ENCODE assay signal across 8 cellular contexts in genomic region chr2:9675369-9676351, GRCh38. TPM values are rescaled to one million over a fixed set of nuclear protein-coding genes. Genes with fewer than 3 reads are reported as not detected.
DNase-seq lines count a peak whose midpoint lies in the region; ATAC-seq and TF ChIP-seq lines count a peak whose summit lies in the region.

No MANE protein-coding gene starts in this region.

- TF ChIP-seq POLR2A in sigmoid colon (IDR thresholded peaks at IDR 0.05): no peak
- no peak for TF ChIP-seq POLR2A in suprapubic skin (IDR thresholded peaks at IDR 0.05)

- CTCF ChIA-PET in HEK293 (lab: Yijun Ruan, JAX): interaction anchor here (0.5 to 0.6 kb wide), 2 partner anchors 51 to 58 kb away, joined by 3 read pairs; no protein-coding TSS in a partner anchor

- ATAC-seq in HG02970 (IDR thresholded peaks at IDR 0.05; ENCODE audit: low FRiP score, unreplicated experiment) (no peak), GM18861 (IDR thresholded peaks at IDR 0.05; ENCODE audit: unreplicated experiment) (no peak)

- TF ChIP-seq EP300 in sigmoid colon (IDR thresholded peaks at IDR 0.05) (no peak), suprapubic skin (IDR thresholded peaks at IDR 0.05) (no peak)

- TF ChIP-seq CTCF in HEK293 (tag by site-specific recombination; IDR thresholded peaks at IDR 0.05) (no peak), sigmoid colon (IDR thresholded peaks at IDR 0.05) (no peak), suprapubic skin (IDR thresholded peaks at IDR 0.05) (no peak)

- H3K9me3 ChIP-seq in HEK293 (ENCODE audit: control insufficient read depth, insufficient read depth, low read depth, low read length) (no peaks in the 10 kb centered on the region), SK-N-MC (ENCODE audit: low read depth, low read length) (no peaks in the 10 kb centered on the region), sigmoid colon (no peaks in the 10 kb centered on the region), suprapubic skin (no peaks in the 10 kb centered on the region)

- 0 out of 2 replicates have a peak, but pooled peaks cover 8% of the 10 kb centered on the region for H3K4me1 ChIP-seq in HEK293 (ENCODE audit: control insufficient read depth, insufficient read depth, low read length)
- peaks cover 0 to 11% (median 0%) of the 10 kb centered on the region in 4 donors for H3K4me1 ChIP-seq in sigmoid colon
- H3K4me1 ChIP-seq in suprapubic skin: peaks cover 11% of the 10 kb centered on the region

- H3K27me3 ChIP-seq in sigmoid colon: no peaks in the 10 kb centered on the region
- no peaks in the 10 kb centered on the region for H3K27me3 ChIP-seq in suprapubic skin

- POLR2A ChIA-PET in HEK293 (lab: Yijun Ruan, JAX): interaction anchor here (0.7 to 3.7 kb wide), 8 partner anchors 9 to 773 kb away, joined by 3 to 27 read pairs (median 4); partner anchors contain the start of genes ODC1 and YWHAQ

- 48 to 65% methylated on average over 14 of the region's 14 CpGs for WGBS in sigmoid colon, 2 donors
- WGBS in suprapubic skin: 38% methylated on average over 13 of the region's 14 CpGs

- intact Hi-C loops in sigmoid colon (cut with DNase I): no loop called here

- no peak overlapping the region for H3K9ac ChIP-seq in SK-N-MC (ENCODE audit: insufficient read length)

- no peaks in the 10 kb centered on the region for H3K36me3 ChIP-seq in HEK293 (ENCODE audit: control insufficient read depth in 2 of 2, insufficient read depth in 1 of 2, low read length in 2 of 2)
- H3K36me3 ChIP-seq in SK-N-MC (ENCODE audit: insufficient read depth, low read length): no peaks in the 10 kb centered on the region
- H3K36me3 ChIP-seq in sigmoid colon: no peaks in the 10 kb centered on the region
- no peaks in the 10 kb centered on the region for H3K36me3 ChIP-seq in suprapubic skin

- DNase-seq in SK-N-MC (ENCODE audit: low read depth, low spot score): peak; percentile 12
- peak; percentile 63 for DNase-seq in fibroblast of the conjunctiva (ENCODE audit: low read depth)
- DNase-seq in sigmoid colon: no peak
- no peak for DNase-seq in NCI-H510A treated with DMSO at 0.1 percent for 48 hours (lab: John Stamatoyannopoulos, UW)
- DNase-seq in suprapubic skin (ENCODE audit: low spot score in 2 of 2): no peak

- H3K27ac ChIP-seq in HEK293 (ENCODE audit: extremely low read depth, low read depth, low read length): no peak overlapping the region
- H3K27ac ChIP-seq in SK-N-MC: no peak overlapping the region
- H3K27ac ChIP-seq in sigmoid colon: peak overlapping the region in 3 of 4 donors; percentile 10 to 56 (median 39)
- no peak overlapping the region for H3K27ac ChIP-seq in suprapubic skin

- peak overlapping the region; percentile 4 for H3K4me3 ChIP-seq in HEK293 (ENCODE audit: low read depth, low read length)
- no peak overlapping the region for H3K4me3 ChIP-seq in SK-N-MC
- no peak overlapping the region for H3K4me3 ChIP-seq in sigmoid colon
- H3K4me3 ChIP-seq in suprapubic skin: no peak overlapping the region

TF ChIP-seq in HEK293, 187 proteins besides CTCF, POLR2A, EP300 and RAD21 (continues in another document):
- TF ChIP-seq ZNF433 (tag by site-specific recombination; IDR thresholded peaks at IDR 0.05; ENCODE audit: low read depth) (no peak), KLF9 (tag by site-specific recombination; IDR thresholded peaks at IDR 0.05; ENCODE audit: low read depth) (no peak), ZNF26 (tag by site-specific recombination; IDR thresholded peaks at IDR 0.05) (no peak), ZNF707 (tag by site-specific recombination; IDR thresholded peaks at IDR 0.05) (no peak), REPIN1 (tag by site-specific recombination; IDR thresholded peaks at IDR 0.05; ENCODE audit: low read depth) (no peak), ZNF704 (tag by site-specific recombination; IDR thresholded peaks at IDR 0.05) (no peak), INSM2 (tag by site-specific recombination; IDR thresholded peaks at IDR 0.05) (no peak), ZBTB6 (tag by site-specific recombination; IDR thresholded peaks at IDR 0.05) (no peak), ZNF341 (tag by site-specific recombination; IDR thresholded peaks at IDR 0.05; ENCODE audit: low read depth) (no peak), ZNF621 (tag by site-specific recombination; IDR thresholded peaks at IDR 0.05) (no peak), MEIS1 (CRISPR knock-in tag; IDR thresholded peaks at IDR 0.05; ENCODE audit: borderline replicate concordance) (no peak), ZNF354C (tag by site-specific recombination; IDR thresholded peaks at IDR 0.05; ENCODE audit: borderline replicate concordance, low read depth) (no peak), ZNF639 (tag by site-specific recombination; IDR thresholded peaks at IDR 0.05) (no peak), BCL11B (tag by site-specific recombination; IDR thresholded peaks at IDR 0.05; ENCODE audit: low read depth) (no peak), ZFP37 (tag by site-specific recombination; IDR thresholded peaks at IDR 0.05) (no peak), ZNF362 (tag by site-specific recombination; IDR thresholded peaks at IDR 0.05) (no peak), ZNF404 (tag by site-specific recombination; IDR thresholded peaks at IDR 0.05) (no peak), SCRT1 (tag by site-specific recombination; IDR thresholded peaks at IDR 0.05; ENCODE audit: borderline replicate concordance) (no peak), GFI1B (tag by site-specific recombination; IDR thresholded peaks at IDR 0.05) (no peak), ZNF473 (tag by site-specific recombination; IDR thresholded peaks at IDR 0.05) (no peak)

RNA-seq across cellular contexts. Expression of gene YWHAQ, which starts 44.9 kb away (rescaled TPM):
- total RNA-seq in sigmoid colon (100 to 1,000 TPM; 179 to 273 (median 229) TPM), suprapubic skin (100 to 1,000 TPM in 3 of 4 donors, 10 to 100 TPM in 1; 84.6 to 172 (median 165) TPM)
- polyA plus RNA-seq in sigmoid colon: 100 to 1,000 TPM; 179 to 240 (median 201) TPM

Comparison
In these comparisons a context has a peak if more than half of its experiments do, and no peak if none do; other contexts are left out.
1. H3K27ac ChIP-seq: peak in sigmoid colon (3 of 4); none in HEK293 (single experiment), SK-N-MC (single experiment) and suprapubic skin (single experiment).
2. DNase-seq: peak in SK-N-MC (single experiment) and fibroblast of the conjunctiva (single experiment); none in sigmoid colon (single experiment), NCI-H510A treated with DMSO at 0.1 percent for 48 hours (single experiment) and suprapubic skin (0 of 2).